28 cellular contexts compared by ENCODE assay signal in genomic region chr13:105569816-105570215, GRCh38.
"Had no signal": no experiment of that assay in that cellular context is flagged by ENCODE, and none has a peak within 500 bp of the region (broad histone marks: within the 10 kb centered on the region; RNA-seq: fewer than 3 reads in every experiment).

No MANE protein-coding gene starts in this region.

- H3K27ac ChIP-seq: heart left ventricle, neutrophil, parathyroid adenoma, psoas muscle, sigmoid colon, upper lobe of left lung, vagina had no signal

- H3K36me3 ChIP-seq: heart left ventricle, neutrophil, sigmoid colon, upper lobe of left lung, vagina had no signal

- H3K79me2 ChIP-seq: parathyroid adenoma had no signal

- H3K9me3 ChIP-seq: neutrophil, psoas muscle, sigmoid colon, upper lobe of left lung, vagina had no signal

- H3K4me3 ChIP-seq: heart left ventricle, psoas muscle, sigmoid colon, upper lobe of left lung, vagina had no signal

- H2AFZ ChIP-seq: parathyroid adenoma had no signal

- H3K27me3 ChIP-seq: heart left ventricle, neutrophil, sigmoid colon, upper lobe of left lung, vagina had no signal

- H3K4me1 ChIP-seq: heart left ventricle, parathyroid adenoma, psoas muscle, upper lobe of left lung, vagina had no signal

- ATAC-seq: heart left ventricle; psoas muscle; stimulated activated memory B cell treated with anti-CD40 and anti-IgM and Interleukin-4, amounts not matched to agents 10 μg/mL and 1 μg/mL and 100 μg/mL, for 72 hours; stimulated activated naive CD8-positive, alpha-beta T cell treated with anti-CD3 and anti-CD28 coated beads, Interleukin-15, amount 100 ng/mL, for 72 hours had no signal

- DNase-seq: activated CD4-positive, alpha-beta memory T cell treated with anti-CD3 and anti-CD28 coated beads for 36 hours; activated CD4-positive, alpha-beta T cell treated with anti-CD3 and anti-CD28 coated beads, Interleukin-2, amount 10 ng/mL, durations not matched to agents 24 days and 14 days; activated CD4-positive, CD25-positive, alpha-beta regulatory T cell treated with anti-CD3 and anti-CD28 coated beads, Interleukin-2, amount 50 U/mL, for 72 hours; activated CD8-positive, alpha-beta memory T cell treated with anti-CD3 and anti-CD28 coated beads, Interleukin-2, amount 50 U/mL, for 4 hours; activated effector memory CD4-positive, alpha-beta T cell treated with anti-CD3 and anti-CD28 coated beads, Interleukin-2, amount 50 U/mL, for 16 hours; activated naive CD4-positive, alpha-beta T cell treated with anti-CD3 and anti-CD28 coated beads, Interleukin-2, amount 50 U/mL, for 16 hours; activated T-cell treated with anti-CD3 and anti-CD28 coated beads, Interleukin-2, amount 50 U/mL, for 1 hour; amniotic stem cell; caudate nucleus; cortex of kidney; heart left ventricle; hypothalamus; immature natural killer cell; naive B cell; nephron progenitor cell; psoas muscle; sigmoid colon; small intestine; stimulated activated CD4-positive, alpha-beta T cell treated with anti-CD3 and anti-CD28 coated beads, Interleukin-4, amount 100 ng/mL, for 4 hours; stimulated activated CD8-positive, alpha-beta memory T cell treated with anti-CD3 and anti-CD28 coated beads, Interleukin-4, amount 100 ng/mL, for 48 hours; stimulated activated naive CD8-positive, alpha-beta T cell treated with anti-CD3 and anti-CD28 coated beads, Interleukin-15, amount 100 ng/mL, for 72 hours; substantia nigra; T1000; upper lobe of left lung had no signal
